ENCODE assay signal across 8 cellular contexts in genomic region chr10:97444212-97444611, GRCh38. TPM values are rescaled to one million over a fixed set of nuclear protein-coding genes. Genes with fewer than 3 reads are reported as not detected.
DNase-seq lines count a peak whose midpoint lies in the region; ATAC-seq and TF ChIP-seq lines count a peak whose summit lies in the region.
"Had no signal": no experiment of that assay in that cellular context is flagged by ENCODE, and none has a peak within 500 bp of the region (broad histone marks: within the 10 kb centered on the region; RNA-seq: fewer than 3 reads in every experiment).

No MANE protein-coding gene starts in this region.

- peak; percentile 29 for ATAC-seq in stimulated activated naive CD8-positive, alpha-beta T cell treated with anti-CD3 and anti-CD28 coated beads, Interleukin-15, Interleukin-2, amounts not matched to agents 100 U/mL and 50 U/mL, for 24 hours
- ATAC-seq: body of pancreas had no signal

- H3K4me3 Mint-ChIP-seq in activated naive CD4-positive, alpha-beta T cell treated with anti-CD3 and anti-CD28 coated beads for 36 hours, result peak overlapping the region; percentile 86
- H3K4me3 Mint-ChIP-seq in activated naive CD8-positive, alpha-beta T cell, result peak overlapping the region; percentile 96

- H3K27ac Mint-ChIP-seq in activated naive CD4-positive, alpha-beta T cell treated with anti-CD3 and anti-CD28 coated beads for 36 hours, result peak overlapping the region; percentile 80
- H3K27ac Mint-ChIP-seq in activated naive CD8-positive, alpha-beta T cell, result peak overlapping the region; percentile 47

- H3K27ac ChIP-seq in sigmoid colon, result no peak overlapping the region
- H3K27ac ChIP-seq: body of pancreas had no signal

- CTCF ChIA-PET in activated naive CD4-positive, alpha-beta T cell treated with anti-CD3 and anti-CD28 coated beads for 36 hours (lab: Charles Lee), result interaction anchor here (0.7 to 4.6 kb wide), 11 partner anchors 9 to 43 kb away, joined by 3 to 49 read pairs (median 4); partner anchors contain the start of gene RRP12

- H3K4me1 ChIP-seq in sigmoid colon, result peaks cover 0 to 35% (median 31%) of the 10 kb centered on the region in 4 donors

- 86% methylated on average over 1 of the region's 1 CpG for WGBS in sigmoid colon, 2 donors

- TF ChIP-seq POLR2A in sigmoid colon (IDR thresholded peaks at IDR 0.05), result no peak

- H3K36me3 Mint-ChIP-seq in activated naive CD4-positive, alpha-beta T cell treated with anti-CD3 and anti-CD28 coated beads for 36 hours (ENCODE audit: low read depth), result peaks cover 9% of the 10 kb centered on the region
- H3K36me3 Mint-ChIP-seq in activated naive CD8-positive, alpha-beta T cell, result peaks cover 8% of the 10 kb centered on the region

- TF ChIP-seq CTCF in sigmoid colon (IDR thresholded peaks at IDR 0.05), result no peak

- no peaks in the 10 kb centered on the region for H3K27me3 Mint-ChIP-seq in activated naive CD4-positive, alpha-beta T cell treated with anti-CD3 and anti-CD28 coated beads for 36 hours (ENCODE audit: low read depth)
- no peaks in the 10 kb centered on the region for H3K27me3 Mint-ChIP-seq in activated naive CD8-positive, alpha-beta T cell

- intact Hi-C loops in activated naive CD4-positive, alpha-beta T cell treated with anti-CD3 and anti-CD28 coated beads for 36 hours (cut with micrococcal nuclease), result loop anchor here (1.0 kb wide), 1 partner anchor 10 kb away; no protein-coding TSS in a partner anchor
- intact Hi-C loops in sigmoid colon (cut with DNase I), result loop anchor here (2.0 kb wide), 1 partner anchor 15 kb away; no protein-coding TSS in a partner anchor

- no peaks in the 10 kb centered on the region for H3K9me3 Mint-ChIP-seq in activated naive CD4-positive, alpha-beta T cell treated with anti-CD3 and anti-CD28 coated beads for 36 hours
- H3K9me3 Mint-ChIP-seq in activated naive CD8-positive, alpha-beta T cell (ENCODE audit: low read depth), result no peaks in the 10 kb centered on the region

- no peaks in the 10 kb centered on the region for H3K9me3 ChIP-seq in sigmoid colon
- H3K9me3 ChIP-seq: body of pancreas had no signal

- no peak overlapping the region for H3K4me3 ChIP-seq in sigmoid colon
- H3K4me3 ChIP-seq: body of pancreas had no signal

- peaks cover 0 to 34% (median 8%) of the 10 kb centered on the region in 4 donors for H3K36me3 ChIP-seq in sigmoid colon

- no peaks in the 10 kb centered on the region for H3K27me3 ChIP-seq in sigmoid colon
- H3K27me3 ChIP-seq: body of pancreas had no signal

- peaks cover 43% of the 10 kb centered on the region for H3K4me1 Mint-ChIP-seq in activated naive CD4-positive, alpha-beta T cell treated with anti-CD3 and anti-CD28 coated beads for 36 hours (ENCODE audit: low read depth)
- peaks cover 45% of the 10 kb centered on the region for H3K4me1 Mint-ChIP-seq in activated naive CD8-positive, alpha-beta T cell (ENCODE audit: low read depth)

- no peak for DNase-seq in activated naive CD4-positive, alpha-beta T cell treated with anti-CD3 and anti-CD28 coated beads for 36 hours
- no peak for DNase-seq in activated naive CD4-positive, alpha-beta T cell treated with Interleukin-2 at 50 U/mL for 16 hours
- DNase-seq in stimulated activated naive CD8-positive, alpha-beta T cell treated with anti-CD3 and anti-CD28 coated beads, Interleukin-15, Interleukin-2, amounts not matched to agents 100 U/mL and 50 U/mL, for 24 hours, result no peak
- DNase-seq in NCI-H2196 treated with DMSO at 0.1 percent for 48 hours (lab: John Stamatoyannopoulos, UW; ENCODE audit: unreplicated experiment) (no peak), sigmoid colon (no peak)
- DNase-seq: AML-193, body of pancreas had no signal

- no peak for TF ChIP-seq EP300 in sigmoid colon (IDR thresholded peaks at IDR 0.05)

RNA-seq across cellular contexts. Expression of gene EXOSC1, which starts 1.6 kb away (rescaled TPM):
- total RNA-seq in activated naive CD4-positive, alpha-beta T cell treated with anti-CD3 and anti-CD28 coated beads for 36 hours, result 10 to 100 TPM; 54.9 to 64.0 TPM
- total RNA-seq in sigmoid colon, result 10 to 100 TPM; 29.1 to 40.0 (median 38.7) TPM
- 10 to 100 TPM; 35.4 to 42.6 (median 36.8) TPM for polyA plus RNA-seq in sigmoid colon

RNA-seq across cellular contexts. Expression of gene ZDHHC16, which starts 1.8 kb away (rescaled TPM):
- total RNA-seq in activated naive CD4-positive, alpha-beta T cell treated with anti-CD3 and anti-CD28 coated beads for 36 hours, result 10 to 100 TPM; 20.7 to 26.5 TPM
- total RNA-seq in sigmoid colon, result 10 to 100 TPM; 15.7 to 36.3 (median 24.0) TPM
- 10 to 100 TPM; 16.8 to 35.1 (median 21.5) TPM for polyA plus RNA-seq in sigmoid colon

RNA-seq across cellular contexts. Expression of gene PGAM1, which starts 18.2 kb away (rescaled TPM):
- 1,000 to 10,000 TPM; 1,371 to 1,393 TPM for total RNA-seq in activated naive CD4-positive, alpha-beta T cell treated with anti-CD3 and anti-CD28 coated beads for 36 hours
- 100 to 1,000 TPM; 188 to 306 (median 224) TPM for total RNA-seq in sigmoid colon
- 100 to 1,000 TPM; 195 to 363 (median 303) TPM for polyA plus RNA-seq in sigmoid colon

RNA-seq across cellular contexts. Expression of gene RRP12, which starts 43.1 kb away (rescaled TPM):
- 10 to 100 TPM; 51.0 to 55.2 TPM for total RNA-seq in activated naive CD4-positive, alpha-beta T cell treated with anti-CD3 and anti-CD28 coated beads for 36 hours
- total RNA-seq in sigmoid colon, result 10 to 100 TPM in 2 of 4 donors, 1 to 10 TPM in 2; 5.9 to 17.4 (median 9.8) TPM
- 10 to 100 TPM in 1 of 3 donors, 1 to 10 TPM in 2; 3.2 to 18.8 (median 7.8) TPM for polyA plus RNA-seq in sigmoid colon

RNA-seq across cellular contexts. Expression of gene MMS19, which starts 54.0 kb away (rescaled TPM):
- 10 to 100 TPM; 95.0 to 95.6 TPM for total RNA-seq in activated naive CD4-positive, alpha-beta T cell treated with anti-CD3 and anti-CD28 coated beads for 36 hours
- total RNA-seq in sigmoid colon, result 10 to 100 TPM; 37.9 to 79.8 (median 57.9) TPM
- 10 to 100 TPM; 29.4 to 48.9 (median 34.2) TPM for polyA plus RNA-seq in sigmoid colon

Comparison
In these comparisons a context has a peak if more than half of its experiments do, and no peak if none do; other contexts are left out.
1. RNA of gene PGAM1, which starts 18.2 kb away (total RNA-seq): 1,371 to 1,393 TPM in activated naive CD4-positive, alpha-beta T cell treated with anti-CD3 and anti-CD28 coated beads for 36 hours; 188 to 306 TPM in sigmoid colon; every median in the first group is over 4 times any median in the second.